Comparison of ENCODE assay signal across 8 cellular contexts in the genomic region with DNA sequence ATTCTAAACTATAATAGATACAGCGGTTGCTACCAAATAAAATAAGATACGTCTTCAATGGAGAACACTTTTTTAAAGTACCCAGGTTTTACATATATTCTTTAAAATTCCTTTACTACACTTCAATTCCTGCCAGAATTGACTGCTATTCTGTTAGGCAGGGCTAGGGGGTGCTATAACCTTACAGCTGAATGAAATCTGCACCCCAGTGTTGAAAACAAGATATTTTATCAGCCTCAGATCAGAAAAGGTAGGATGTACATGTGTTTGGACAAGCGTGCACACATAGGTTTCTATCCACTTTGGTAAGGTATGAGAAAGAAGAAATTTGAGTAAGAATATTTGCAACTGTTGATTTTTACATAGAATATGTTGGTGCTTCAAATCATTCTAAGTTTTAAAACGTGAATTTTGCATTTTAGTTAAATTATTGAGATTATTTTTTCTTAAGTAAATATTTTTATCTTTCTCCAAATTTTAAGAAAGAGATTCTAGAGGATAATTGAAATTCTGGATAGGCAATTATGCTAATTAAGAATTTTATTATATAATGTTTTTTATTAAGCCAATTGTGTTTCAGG.
DNase-seq lines count a peak whose midpoint lies in the region; ATAC-seq lines count a peak whose summit lies in the region.

No MANE protein-coding gene starts in this region.

- DNase-seq in activated CD4-positive, alpha-beta T cell treated with anti-CD3 and anti-CD28 coated beads for 48 hours, result peak; percentile 6
- DNase-seq in activated CD4-positive, alpha-beta T cell treated with anti-CD3 and anti-CD28 coated beads for 4 hours, result no peak
- DNase-seq in LHCN-M2 (ENCODE audit: low read depth) (peak; percentile 40), SKM-1 treated with dmso at 0.1 percent for 144 hours (lab: John Stamatoyannopoulos, UW; ENCODE audit: unreplicated experiment) (peak; percentile 63), germinal center (ENCODE audit: low spot score) (peak; percentile 17), superior temporal gyrus (ENCODE audit: extremely low spot score) (peak; percentile 68), activated T-cell treated with anti-CD3 and anti-CD28 coated beads for 4 hours (no peak)

- ATAC-seq in GM21737 (IDR thresholded peaks at IDR 0.05; ENCODE audit: unreplicated experiment), result peak; percentile 74

Comparison
In these comparisons a context has a peak if more than half of its experiments do, and no peak if none do; other contexts are left out.
1. DNase-seq: peak in activated CD4-positive, alpha-beta T cell treated with anti-CD3 and anti-CD28 coated beads for 48 hours (single experiment), LHCN-M2 (single experiment), SKM-1 treated with dmso at 0.1 percent for 144 hours (single experiment), germinal center (single experiment) and superior temporal gyrus (single experiment); none in activated CD4-positive, alpha-beta T cell treated with anti-CD3 and anti-CD28 coated beads for 4 hours (0 of 2) and activated T-cell treated with anti-CD3 and anti-CD28 coated beads for 4 hours (single experiment).